Comparison of ENCODE assay signal across 27 cellular contexts in genomic region chr7:21986101-21986500, GRCh38.
"Had no signal": no experiment of that assay in that cellular context is flagged by ENCODE, and none has a peak within 500 bp of the region (broad histone marks: within the 10 kb centered on the region; RNA-seq: fewer than 3 reads in every experiment).

No MANE protein-coding gene starts in this region.

- DNase-seq: cerebellar nuclear complex; cortex of kidney; effector CD4-positive, alpha-beta T cell; endodermal cell; foreskin melanocyte; glutamatergic neuron; heart right ventricle; hippocampal formation; left cardiac atrium; left ventricle myocardium superior; lower lobe of right lung; nucleus accumbens; sigmoid colon; stimulated activated CD4-positive, alpha-beta T cell treated with anti-CD3 and anti-CD28 coated beads, Interleukin-2, amount 100 ng/mL, for 24 hours; stimulated activated CD4-positive, alpha-beta T cell treated with anti-CD3 and anti-CD28 coated beads, Interleukin-4, amount 100 ng/mL, for 24 hours; stimulated activated naive CD8-positive, alpha-beta T cell treated with anti-CD3 and anti-CD28 coated beads, Interleukin-15, Interleukin-2, amounts not matched to agents 100 U/mL and 50 U/mL, for 24 hours; substantia nigra; testis; tibial artery; upper lobe of right lung; uterus had no signal

- H3K4me1 ChIP-seq: lower lobe of right lung, prostate gland, right atrium auricular region, sigmoid colon, testis, tibial artery, upper lobe of right lung, uterus had no signal

- H3K4me3 Mint-ChIP-seq: endodermal cell; natural killer cell treated with Interleukin-12 subunit alpha and Interleukin-12 subunit beta and Interleukin-15 and Interleukin-18, amount 100 ng/mL, for 72 hours; stimulated activated memory B cell treated with anti-CD40 and anti-IgM and Interleukin-4, amounts not matched to agents 10 μg/mL and 1 μg/mL and 100 μg/mL, for 72 hours had no signal

- H3K36me3 ChIP-seq: heart right ventricle, lower lobe of right lung, prostate gland, right atrium auricular region, sigmoid colon, tibial artery, upper lobe of right lung, uterus had no signal

- H3K27ac Mint-ChIP-seq: endodermal cell; natural killer cell treated with Interleukin-12 subunit alpha and Interleukin-12 subunit beta and Interleukin-15 and Interleukin-18, amount 100 ng/mL, for 72 hours; stimulated activated memory B cell treated with anti-CD40 and anti-IgM and Interleukin-4, amounts not matched to agents 10 μg/mL and 1 μg/mL and 100 μg/mL, for 72 hours had no signal

- H3K27me3 Mint-ChIP-seq: stimulated activated memory B cell treated with anti-CD40 and anti-IgM and Interleukin-4, amounts not matched to agents 10 μg/mL and 1 μg/mL and 100 μg/mL, for 72 hours had no signal

- H3K27me3 ChIP-seq: heart right ventricle, right atrium auricular region, sigmoid colon, testis, tibial artery, upper lobe of right lung, uterus had no signal

- H3K36me3 Mint-ChIP-seq: natural killer cell treated with Interleukin-12 subunit alpha and Interleukin-12 subunit beta and Interleukin-15 and Interleukin-18, amount 100 ng/mL, for 72 hours; stimulated activated memory B cell treated with anti-CD40 and anti-IgM and Interleukin-4, amounts not matched to agents 10 μg/mL and 1 μg/mL and 100 μg/mL, for 72 hours had no signal

- H3K27ac ChIP-seq: epithelial cell of prostate, heart right ventricle, lower lobe of right lung, prostate gland, right atrium auricular region, sigmoid colon, testis, tibial artery, upper lobe of right lung, uterus had no signal

- ATAC-seq: esophagus mucosa; heart right ventricle; left cardiac atrium; left ventricle myocardium superior; lower lobe of right lung; natural killer cell treated with Interleukin-12 subunit alpha and Interleukin-12 subunit beta and Interleukin-15 and Interleukin-18, amount 100 ng/mL, for 72 hours; stimulated activated memory B cell treated with anti-CD40 and anti-IgM and Interleukin-4, amounts not matched to agents 10 μg/mL and 1 μg/mL and 100 μg/mL, for 72 hours; stimulated activated naive CD8-positive, alpha-beta T cell treated with anti-CD3 and anti-CD28 coated beads, Interleukin-15, Interleukin-2, amounts not matched to agents 100 U/mL and 50 U/mL, for 24 hours; upper lobe of right lung had no signal

- H3K4me1 Mint-ChIP-seq: stimulated activated memory B cell treated with anti-CD40 and anti-IgM and Interleukin-4, amounts not matched to agents 10 μg/mL and 1 μg/mL and 100 μg/mL, for 72 hours had no signal

- H3K9me3 Mint-ChIP-seq: endodermal cell; natural killer cell treated with Interleukin-12 subunit alpha and Interleukin-12 subunit beta and Interleukin-15 and Interleukin-18, amount 100 ng/mL, for 72 hours; stimulated activated memory B cell treated with anti-CD40 and anti-IgM and Interleukin-4, amounts not matched to agents 10 μg/mL and 1 μg/mL and 100 μg/mL, for 72 hours had no signal

- H3K4me3 ChIP-seq: heart right ventricle, lower lobe of right lung, prostate gland, right atrium auricular region, sigmoid colon, testis, tibial artery, upper lobe of right lung, uterus had no signal

- H3K9me3 ChIP-seq: heart right ventricle, lower lobe of right lung, prostate gland, right atrium auricular region, sigmoid colon, testis, tibial artery, upper lobe of right lung, uterus had no signal
